ENCODE assay signal across 26 cellular contexts in genomic region chr15:87756072-87756471, GRCh38.
"Had no signal": no experiment of that assay in that cellular context is flagged by ENCODE, and none has a peak within 500 bp of the region (broad histone marks: within the 10 kb centered on the region; RNA-seq: fewer than 3 reads in every experiment).

No MANE protein-coding gene starts in this region.

- H3K27ac ChIP-seq: stomach, suprapubic skin, testis, thoracic aorta, thyroid gland, tibial artery, tibial nerve, transverse colon, upper lobe of left lung, upper lobe of right lung, vagina had no signal

- DNase-seq: stimulated activated CD4-positive, alpha-beta T cell treated with anti-CD3 and anti-CD28 coated beads, Interleukin-2, amount 100 ng/mL, for 48 hours; stimulated activated CD4-positive, alpha-beta T cell treated with anti-CD3 and anti-CD28 coated beads, Interleukin-4, amount 100 ng/mL, for 1 hour; stimulated activated CD4-positive, alpha-beta T cell treated with anti-CD3 and anti-CD28 coated beads, Interleukin-4, amount 100 ng/mL, for 24 hours; stimulated activated CD4-positive, alpha-beta T cell treated with anti-CD3 and anti-CD28 coated beads, Interleukin-4, amount 100 ng/mL, for 4 hours; stimulated activated CD8-positive, alpha-beta memory T cell treated with anti-CD3 and anti-CD28 coated beads, Interleukin-4, amount 100 ng/mL, for 48 hours; stimulated activated naive B cell treated with anti-CD40 and anti-IgM and Interleukin-4, amounts not matched to agents 10 μg/mL and 1 μg/mL and 100 μg/mL, for 72 hours; stimulated activated naive CD4-positive, alpha-beta T cell; stimulated activated naive CD4-positive, alpha-beta T cell treated with Interleukin-2 at 50 U/mL for 16 hours; stimulated activated naive CD8-positive, alpha-beta T cell treated with anti-CD3 and anti-CD28 coated beads, Interleukin-15, amount 100 ng/mL, for 72 hours; stimulated activated naive CD8-positive, alpha-beta T cell treated with anti-CD3 and anti-CD28 coated beads, Interleukin-15, Interleukin-2, amounts not matched to agents 100 U/mL and 50 U/mL, for 24 hours; stomach; substantia nigra; testis; thyroid gland; tibial artery; transverse colon; trophoblast cell; upper lobe of left lung; upper lobe of right lung had no signal

- H3K36me3 ChIP-seq: stomach, suprapubic skin, thoracic aorta, thyroid gland, tibial artery, tibial nerve, transverse colon, upper lobe of left lung, upper lobe of right lung, vagina had no signal

- ATAC-seq: stimulated activated effector memory CD8-positive, alpha-beta T cell treated with anti-CD3 and anti-CD28 coated beads, Interleukin-12 subunit alpha, Interleukin-12 subunit beta, amount 100 ng/mL, for 72 hours; stimulated activated memory B cell treated with anti-CD40 and anti-IgM and Interleukin-4, amounts not matched to agents 10 μg/mL and 1 μg/mL and 100 μg/mL, for 72 hours; stimulated activated naive B cell treated with anti-CD40 and anti-IgM and Interleukin-4, amounts not matched to agents 10 μg/mL and 1 μg/mL and 100 μg/mL, for 72 hours; stimulated activated naive CD8-positive, alpha-beta T cell treated with anti-CD3 and anti-CD28 coated beads, Interleukin-15, amount 100 ng/mL, for 72 hours; stimulated activated naive CD8-positive, alpha-beta T cell treated with anti-CD3 and anti-CD28 coated beads, Interleukin-15, Interleukin-2, amounts not matched to agents 100 U/mL and 50 U/mL, for 24 hours; upper lobe of right lung had no signal

- H3K27me3 ChIP-seq: suprapubic skin, testis, thyroid gland, tibial artery, tibial nerve, transverse colon, upper lobe of left lung, upper lobe of right lung, vagina had no signal

- FAIRE-seq: urothelium cell line had no signal

- H3K4me1 ChIP-seq: suprapubic skin, testis, vagina had no signal

- H3K9me3 ChIP-seq: stomach, suprapubic skin, testis, thoracic aorta, thyroid gland, tibial artery, tibial nerve, transverse colon, upper lobe of left lung, upper lobe of right lung, vagina had no signal

- H3K4me3 ChIP-seq: stomach, suprapubic skin, testis, thoracic aorta, thyroid gland, tibial artery, tibial nerve, transverse colon, upper lobe of left lung, upper lobe of right lung, vagina had no signal
